In the genomic region with DNA sequence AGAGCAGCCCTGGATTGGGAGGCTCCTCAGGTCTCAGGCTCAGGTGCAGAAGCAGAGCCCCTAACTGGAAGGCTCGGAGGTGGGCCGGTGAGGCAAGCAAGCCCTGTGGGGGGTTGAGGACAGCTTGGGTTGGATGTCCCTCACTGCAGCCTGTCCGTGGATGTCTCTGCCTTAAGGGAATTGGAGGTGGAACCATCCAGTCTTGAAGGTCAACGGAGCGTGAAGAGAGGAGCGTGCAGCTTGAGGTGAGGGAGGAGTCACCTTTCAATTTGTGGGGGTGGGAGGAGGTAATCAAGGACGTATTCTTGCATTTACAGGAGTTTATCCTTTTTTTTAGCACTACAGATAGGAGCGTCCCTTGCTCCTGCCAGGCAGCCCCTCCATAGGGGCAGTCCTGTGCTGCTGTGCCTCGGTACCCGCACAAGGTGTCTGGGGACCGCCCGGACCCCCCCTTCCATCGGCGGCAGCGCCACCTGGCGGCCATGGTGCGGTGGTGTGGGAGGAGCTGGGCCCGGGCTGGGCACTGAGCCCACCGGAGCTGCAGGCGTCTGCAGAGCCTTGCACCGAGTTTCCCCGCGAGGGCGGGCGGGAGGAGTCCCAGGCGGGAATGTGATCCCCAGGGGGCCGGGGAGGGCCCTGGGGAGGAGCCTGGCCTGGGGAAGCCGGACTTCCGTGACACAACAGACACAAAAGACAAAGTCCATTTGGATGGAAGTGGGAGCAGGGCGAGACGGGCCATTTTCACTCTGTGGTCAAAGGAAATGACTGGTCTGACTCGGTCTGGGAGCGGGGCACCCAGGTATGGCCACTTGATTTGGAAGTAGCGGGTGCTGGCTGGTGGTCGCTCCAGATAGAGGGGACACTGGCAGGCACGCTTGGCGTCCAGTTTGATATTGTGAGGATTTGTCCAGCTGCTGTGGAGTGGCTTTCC, we compare ENCODE assay signal across 1 cellular context.
TF ChIP-seq lines count a peak whose summit lies in the region.

No MANE protein-coding gene starts in this region.

TF ChIP-seq in HCT116, 20 proteins besides CTCF, POLR2A, EP300 and RAD21 (continued from another document):
- TF ChIP-seq CEBPB (IDR thresholded peaks at IDR 0.05; ENCODE audit: low read depth): no peak
- no peak for TF ChIP-seq SIN3A (IDR thresholded peaks at IDR 0.05; ENCODE audit: low read depth)
- TF ChIP-seq SRF (IDR thresholded peaks at IDR 0.05; ENCODE audit: low read depth): no peak
- TF ChIP-seq, protein P1, sequence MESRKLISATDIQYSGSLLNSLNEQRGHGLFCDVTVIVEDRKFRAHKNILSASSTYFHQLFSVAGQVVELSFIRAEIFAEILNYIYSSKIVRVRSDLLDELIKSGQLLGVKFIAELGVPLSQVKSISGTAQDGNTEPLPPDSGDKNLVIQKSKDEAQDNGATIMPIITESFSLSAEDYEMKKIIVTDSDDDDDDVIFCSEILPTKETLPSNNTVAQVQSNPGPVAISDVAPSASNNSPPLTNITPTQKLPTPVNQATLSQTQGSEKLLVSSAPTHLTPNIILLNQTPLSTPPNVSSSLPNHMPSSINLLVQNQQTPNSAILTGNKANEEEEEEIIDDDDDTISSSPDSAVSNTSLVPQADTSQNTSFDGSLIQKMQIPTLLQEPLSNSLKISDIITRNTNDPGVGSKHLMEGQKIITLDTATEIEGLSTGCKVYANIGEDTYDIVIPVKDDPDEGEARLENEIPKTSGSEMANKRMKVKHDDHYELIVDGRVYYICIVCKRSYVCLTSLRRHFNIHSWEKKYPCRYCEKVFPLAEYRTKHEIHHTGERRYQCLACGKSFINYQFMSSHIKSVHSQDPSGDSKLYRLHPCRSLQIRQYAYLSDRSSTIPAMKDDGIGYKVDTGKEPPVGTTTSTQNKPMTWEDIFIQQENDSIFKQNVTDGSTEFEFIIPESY (IDR thresholded peaks at IDR 0.05; ENCODE audit: extremely low read depth, insufficient replicate concordance, low read length): peak; percentile 16
- peak; percentile 65 for TF ChIP-seq YY1 (IDR thresholded peaks at IDR 0.05; ENCODE audit: extremely low read depth, insufficient replicate concordance, low read depth, low read length)
- TF ChIP-seq ZFX (IDR thresholded peaks at IDR 0.05): no peak
